8 cellular contexts compared by ENCODE assay signal in the genomic region with DNA sequence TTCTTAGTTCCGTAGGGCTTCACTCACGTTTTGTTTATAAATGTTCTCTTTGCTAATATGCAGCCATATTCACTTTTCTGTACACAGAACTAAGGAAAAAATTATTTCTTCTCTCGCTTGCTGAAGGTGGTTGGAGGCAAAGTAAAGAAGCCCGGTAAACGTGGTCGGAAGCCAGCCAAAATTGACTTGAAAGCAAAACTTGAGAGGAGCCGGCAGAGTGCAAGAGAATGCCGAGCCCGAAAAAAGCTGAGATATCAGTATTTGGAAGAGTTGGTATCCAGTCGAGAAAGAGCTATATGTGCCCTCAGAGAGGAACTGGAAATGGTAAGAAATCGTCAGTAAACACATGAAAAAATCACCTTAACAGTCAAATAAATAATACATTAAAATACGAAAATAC.
"Had no signal": no experiment of that assay in that cellular context is flagged by ENCODE, and none has a peak within 500 bp of the region (broad histone marks: within the 10 kb centered on the region; RNA-seq: fewer than 3 reads in every experiment).

No MANE protein-coding gene starts in this region.

- H3K4me1 ChIP-seq: HAP-1 had no signal

- H3K9me3 ChIP-seq: HAP-1 had no signal

- FAIRE-seq: HepG2 had no signal

- DNase-seq: GOT3, H7, HFFc6 had no signal

- H3K4me3 Mint-ChIP-seq: HFFc6 had no signal

- ATAC-seq: HCT116, HepG2 had no signal

- H3K27ac ChIP-seq: HL-60 had no signal

- H3K4me3 ChIP-seq: HAP-1 had no signal

- H3K27me3 Mint-ChIP-seq: IgD-negative memory B cell had no signal

- H3K27ac Mint-ChIP-seq: HFFc6 had no signal
